In the genomic region with DNA sequence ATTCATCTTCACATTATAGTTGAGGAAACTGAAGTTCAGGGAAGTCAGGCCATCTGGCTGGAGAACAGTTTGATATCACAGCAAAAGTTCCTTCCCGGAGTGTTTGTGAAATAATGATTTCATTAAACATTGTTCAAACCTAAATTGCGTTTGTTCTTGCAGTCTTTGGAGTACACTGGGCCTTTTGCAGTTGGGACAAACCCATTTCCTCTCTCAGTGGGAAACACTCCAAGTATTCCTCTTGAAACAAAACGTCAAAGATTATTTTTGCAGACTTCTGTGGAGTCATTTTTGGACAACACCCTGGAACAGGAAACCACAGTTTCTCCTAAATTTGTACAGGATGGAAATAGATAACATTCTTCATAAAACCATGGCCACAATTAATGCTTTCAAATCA, we compare ENCODE assay signal across 1 cellular context.
TF ChIP-seq lines count a peak whose summit lies in the region.

No MANE protein-coding gene starts in this region.

TF ChIP-seq in GM23338, 12 proteins besides CTCF, POLR2A, EP300 and RAD21 (continued from another document):
- TF ChIP-seq, protein P1, sequence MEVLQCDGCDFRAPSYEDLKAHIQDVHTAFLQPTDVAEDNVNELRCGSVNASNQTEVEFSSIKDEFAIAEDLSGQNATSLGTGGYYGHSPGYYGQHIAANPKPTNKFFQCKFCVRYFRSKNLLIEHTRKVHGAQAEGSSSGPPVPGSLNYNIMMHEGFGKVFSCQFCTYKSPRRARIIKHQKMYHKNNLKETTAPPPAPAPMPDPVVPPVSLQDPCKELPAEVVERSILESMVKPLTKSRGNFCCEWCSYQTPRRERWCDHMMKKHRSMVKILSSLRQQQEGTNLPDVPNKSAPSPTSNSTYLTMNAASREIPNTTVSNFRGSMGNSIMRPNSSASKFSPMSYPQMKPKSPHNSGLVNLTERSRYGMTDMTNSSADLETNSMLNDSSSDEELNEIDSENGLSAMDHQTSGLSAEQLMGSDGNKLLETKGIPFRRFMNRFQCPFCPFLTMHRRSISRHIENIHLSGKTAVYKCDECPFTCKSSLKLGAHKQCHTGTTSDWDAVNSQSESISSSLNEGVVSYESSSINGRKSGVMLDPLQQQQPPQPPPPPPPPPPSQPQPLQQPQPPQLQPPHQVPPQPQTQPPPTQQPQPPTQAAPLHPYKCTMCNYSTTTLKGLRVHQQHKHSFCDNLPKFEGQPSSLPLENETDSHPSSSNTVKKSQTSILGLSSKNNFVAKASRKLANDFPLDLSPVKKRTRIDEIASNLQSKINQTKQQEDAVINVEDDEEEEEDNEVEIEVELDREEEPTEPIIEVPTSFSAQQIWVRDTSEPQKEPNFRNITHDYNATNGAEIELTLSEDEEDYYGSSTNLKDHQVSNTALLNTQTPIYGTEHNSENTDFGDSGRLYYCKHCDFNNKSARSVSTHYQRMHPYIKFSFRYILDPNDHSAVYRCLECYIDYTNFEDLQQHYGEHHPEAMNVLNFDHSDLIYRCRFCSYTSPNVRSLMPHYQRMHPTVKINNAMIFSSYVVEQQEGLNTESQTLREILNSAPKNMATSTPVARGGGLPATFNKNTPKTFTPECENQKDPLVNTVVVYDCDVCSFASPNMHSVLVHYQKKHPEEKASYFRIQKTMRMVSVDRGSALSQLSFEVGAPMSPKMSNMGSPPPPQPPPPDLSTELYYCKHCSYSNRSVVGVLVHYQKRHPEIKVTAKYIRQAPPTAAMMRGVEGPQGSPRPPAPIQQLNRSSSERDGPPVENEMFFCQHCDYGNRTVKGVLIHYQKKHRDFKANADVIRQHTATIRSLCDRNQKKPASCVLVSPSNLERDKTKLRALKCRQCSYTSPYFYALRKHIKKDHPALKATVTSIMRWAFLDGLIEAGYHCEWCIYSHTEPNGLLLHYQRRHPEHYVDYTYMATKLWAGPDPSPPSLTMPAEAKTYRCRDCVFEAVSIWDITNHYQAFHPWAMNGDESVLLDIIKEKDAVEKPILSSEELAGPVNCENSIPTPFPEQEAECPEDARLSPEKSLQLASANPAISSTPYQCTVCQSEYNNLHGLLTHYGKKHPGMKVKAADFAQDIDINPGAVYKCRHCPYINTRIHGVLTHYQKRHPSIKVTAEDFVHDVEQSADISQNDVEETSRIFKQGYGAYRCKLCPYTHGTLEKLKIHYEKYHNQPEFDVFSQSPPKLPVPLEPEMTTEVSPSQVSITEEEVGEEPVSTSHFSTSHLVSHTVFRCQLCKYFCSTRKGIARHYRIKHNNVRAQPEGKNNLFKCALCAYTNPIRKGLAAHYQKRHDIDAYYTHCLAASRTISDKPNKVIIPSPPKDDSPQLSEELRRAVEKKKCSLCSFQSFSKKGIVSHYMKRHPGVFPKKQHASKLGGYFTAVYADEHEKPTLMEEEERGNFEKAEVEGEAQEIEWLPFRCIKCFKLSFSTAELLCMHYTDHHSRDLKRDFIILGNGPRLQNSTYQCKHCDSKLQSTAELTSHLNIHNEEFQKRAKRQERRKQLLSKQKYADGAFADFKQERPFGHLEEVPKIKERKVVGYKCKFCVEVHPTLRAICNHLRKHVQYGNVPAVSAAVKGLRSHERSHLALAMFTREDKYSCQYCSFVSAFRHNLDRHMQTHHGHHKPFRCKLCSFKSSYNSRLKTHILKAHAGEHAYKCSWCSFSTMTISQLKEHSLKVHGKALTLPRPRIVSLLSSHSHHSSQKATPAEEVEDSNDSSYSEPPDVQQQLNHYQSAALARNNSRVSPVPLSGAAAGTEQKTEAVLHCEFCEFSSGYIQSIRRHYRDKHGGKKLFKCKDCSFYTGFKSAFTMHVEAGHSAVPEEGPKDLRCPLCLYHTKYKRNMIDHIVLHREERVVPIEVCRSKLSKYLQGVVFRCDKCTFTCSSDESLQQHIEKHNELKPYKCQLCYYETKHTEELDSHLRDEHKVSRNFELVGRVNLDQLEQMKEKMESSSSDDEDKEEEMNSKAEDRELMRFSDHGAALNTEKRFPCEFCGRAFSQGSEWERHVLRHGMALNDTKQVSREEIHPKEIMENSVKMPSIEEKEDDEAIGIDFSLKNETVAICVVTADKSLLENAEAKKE (CRISPR knock-in tag; IDR thresholded peaks at IDR 0.05) = no peak
- TF ChIP-seq ZNF114 (CRISPR knock-in tag; IDR thresholded peaks at IDR 0.05) (no peak), JUNB (IDR thresholded peaks at IDR 0.05; ENCODE audit: unreplicated experiment) (no peak), STAT1 (IDR thresholded peaks at IDR 0.05; ENCODE audit: unreplicated experiment) (no peak), NANOG (IDR thresholded peaks at IDR 0.05; ENCODE audit: borderline replicate concordance) (no peak), ZNF331 (CRISPR knock-in tag; IDR thresholded peaks at IDR 0.05; ENCODE audit: low read depth) (no peak), EZH2 (IDR thresholded peaks at IDR 0.05; ENCODE audit: low read depth, unreplicated experiment) (no peak), EZH2phosphoT487 (IDR thresholded peaks at IDR 0.05; ENCODE audit: unreplicated experiment) (no peak), CREB1 (CRISPR knock-in tag; IDR thresholded peaks at IDR 0.05; ENCODE audit: low read depth) (no peak)
- TF ChIP-seq, protein P2, sequence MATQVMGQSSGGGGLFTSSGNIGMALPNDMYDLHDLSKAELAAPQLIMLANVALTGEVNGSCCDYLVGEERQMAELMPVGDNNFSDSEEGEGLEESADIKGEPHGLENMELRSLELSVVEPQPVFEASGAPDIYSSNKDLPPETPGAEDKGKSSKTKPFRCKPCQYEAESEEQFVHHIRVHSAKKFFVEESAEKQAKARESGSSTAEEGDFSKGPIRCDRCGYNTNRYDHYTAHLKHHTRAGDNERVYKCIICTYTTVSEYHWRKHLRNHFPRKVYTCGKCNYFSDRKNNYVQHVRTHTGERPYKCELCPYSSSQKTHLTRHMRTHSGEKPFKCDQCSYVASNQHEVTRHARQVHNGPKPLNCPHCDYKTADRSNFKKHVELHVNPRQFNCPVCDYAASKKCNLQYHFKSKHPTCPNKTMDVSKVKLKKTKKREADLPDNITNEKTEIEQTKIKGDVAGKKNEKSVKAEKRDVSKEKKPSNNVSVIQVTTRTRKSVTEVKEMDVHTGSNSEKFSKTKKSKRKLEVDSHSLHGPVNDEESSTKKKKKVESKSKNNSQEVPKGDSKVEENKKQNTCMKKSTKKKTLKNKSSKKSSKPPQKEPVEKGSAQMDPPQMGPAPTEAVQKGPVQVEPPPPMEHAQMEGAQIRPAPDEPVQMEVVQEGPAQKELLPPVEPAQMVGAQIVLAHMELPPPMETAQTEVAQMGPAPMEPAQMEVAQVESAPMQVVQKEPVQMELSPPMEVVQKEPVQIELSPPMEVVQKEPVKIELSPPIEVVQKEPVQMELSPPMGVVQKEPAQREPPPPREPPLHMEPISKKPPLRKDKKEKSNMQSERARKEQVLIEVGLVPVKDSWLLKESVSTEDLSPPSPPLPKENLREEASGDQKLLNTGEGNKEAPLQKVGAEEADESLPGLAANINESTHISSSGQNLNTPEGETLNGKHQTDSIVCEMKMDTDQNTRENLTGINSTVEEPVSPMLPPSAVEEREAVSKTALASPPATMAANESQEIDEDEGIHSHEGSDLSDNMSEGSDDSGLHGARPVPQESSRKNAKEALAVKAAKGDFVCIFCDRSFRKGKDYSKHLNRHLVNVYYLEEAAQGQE (IDR thresholded peaks at IDR 0.05; ENCODE audit: unreplicated experiment) = no peak
